In the genomic region with DNA sequence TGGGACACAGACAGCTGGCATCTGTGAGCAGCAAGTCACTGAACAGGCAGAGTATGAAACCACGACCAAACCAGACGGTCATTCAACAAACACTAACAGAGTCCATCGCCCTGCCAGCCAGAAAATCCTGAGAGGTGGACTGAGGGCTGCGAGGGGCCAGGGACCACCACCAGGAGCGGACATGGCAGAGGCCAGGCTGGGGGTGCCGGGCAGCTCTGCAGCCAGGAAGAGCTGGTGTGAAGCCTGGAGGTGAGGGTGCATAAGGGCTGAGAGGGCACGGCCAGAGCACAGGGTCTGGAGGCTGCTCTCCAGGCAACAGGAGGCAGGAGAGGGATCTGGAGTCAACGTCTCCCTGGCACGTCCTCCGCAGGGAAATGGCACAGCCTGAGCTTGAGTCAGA, we compare ENCODE assay signal across 22 cellular contexts.
"Had no signal": no experiment of that assay in that cellular context is flagged by ENCODE, and none has a peak within 500 bp of the region (broad histone marks: within the 10 kb centered on the region; RNA-seq: fewer than 3 reads in every experiment).

No MANE protein-coding gene starts in this region.

- FAIRE-seq: HepG2, RCC 7860 had no signal

- H3K9me3 ChIP-seq: MG63, SJCRH30 had no signal

- DNase-seq: Karpas-422, KG1, MG63, NCI-H1092, NCI-H1105 treated with DMSO at 0.1 percent for 48 hours, NCI-H1417 treated with DMSO at 0.1 percent for 48 hours, NCI-H187, NCI-H2029, NCI-H2081 treated with DMSO at 0.1 percent for 48 hours, NCI-H2171, NCI-H226, NCI-H446, NCI-H510A, NCI-H524 treated with DMSO at 0.1 percent for 48 hours, NCI-H69, NCI-H774, RPMI8226, SHP77 treated with DMSO at 0.1 percent for 48 hours, SJCRH30 had no signal

- H3K27ac ChIP-seq: SJCRH30 had no signal

- H3K4me3 ChIP-seq: MG63, SJCRH30 had no signal

- H3K4me1 ChIP-seq: SJCRH30 had no signal

- ATAC-seq: HepG2, SK-N-SH treated with all-trans-retinoic acid at 6 μM for 48 hours had no signal

- H3K27me3 ChIP-seq: MG63, SJCRH30 had no signal
